ENCODE assay signal across 8 cellular contexts in genomic region chr9:120742951-120743416, GRCh38. TPM values are rescaled to one million over a fixed set of nuclear protein-coding genes. Genes with fewer than 3 reads are reported as not detected.
DNase-seq lines count a peak whose midpoint lies in the region; ATAC-seq and TF ChIP-seq lines count a peak whose summit lies in the region.

No MANE protein-coding gene starts in this region.

- no peak overlapping the region for H2BK120ac ChIP-seq in trophoblast cell (ENCODE audit: insufficient read depth, low read length, poor library complexity)

- no CpG with 5 or more reads among the region's 6 CpGs for WGBS in trophoblast cell (ENCODE audit: extremely low coverage, insufficient coverage, insufficient read length)

- intact Hi-C loops in Panc1 (cut with micrococcal nuclease; ENCODE audit: unreplicated experiment), result no loop called here

- no peak overlapping the region for H3K9ac ChIP-seq in trophoblast cell (ENCODE audit: low read length)

- H3K18ac ChIP-seq in trophoblast cell (ENCODE audit: low read length), result no peak overlapping the region

- H3K27ac ChIP-seq in Panc1 (ENCODE audit: low read length) (no peak overlapping the region), trophoblast cell (ENCODE audit: low read depth, low read length) (no peak overlapping the region)

- peak; percentile 77 for TF ChIP-seq CTCF in Panc1 (IDR thresholded peaks at IDR 0.05)
- peak; percentile 90 for TF ChIP-seq CTCF in epithelial cell of proximal tubule (conservative IDR thresholded peaks at IDR 0.05; ENCODE audit: low read depth, low read length)

- no peaks in the 10 kb centered on the region for H3K79me1 ChIP-seq in trophoblast cell (ENCODE audit: low read length)

- no TSS peak for BruUV-seq in Panc1 (replicated peaks; lab: Mats Ljungman, UMichigan)

- H3K4me3 ChIP-seq in HAP-1, result no peak overlapping the region
- no peak overlapping the region for H3K4me3 ChIP-seq in Panc1 (ENCODE audit: low read depth in 2 of 2, low read length in 2 of 2)
- H3K4me3 ChIP-seq in epithelial cell of proximal tubule (ENCODE audit: low read depth, low read length), result no peak overlapping the region
- no peak overlapping the region for H3K4me3 ChIP-seq in trophoblast cell (ENCODE audit: low read depth, low read length)

- H4K12ac ChIP-seq in trophoblast cell (ENCODE audit: low read depth, low read length), result no peak overlapping the region

- H3K9me3 ChIP-seq in HAP-1 (no peaks in the 10 kb centered on the region), Panc1 (ENCODE audit: control insufficient read depth, insufficient read depth, low read depth, low read length) (no peaks in the 10 kb centered on the region), trophoblast cell (ENCODE audit: insufficient read depth, low read depth, low read length) (no peaks in the 10 kb centered on the region)

- POLR2A ChIA-PET in Panc1 (lab: Charles Lee), result interaction anchor here (0.7 kb wide), 1 partner anchor 227 kb away, joined by 3 read pairs; no protein-coding TSS in a partner anchor

- H3K36me3 ChIP-seq in HAP-1 (replicated peaks) (no peaks in the 10 kb centered on the region), Panc1 (ENCODE audit: control insufficient read depth, insufficient read depth, low read length) (no peaks in the 10 kb centered on the region), trophoblast cell (ENCODE audit: control insufficient read depth in 1 of 2, insufficient read depth in 2 of 2, low read length in 2 of 2) (no peaks in the 10 kb centered on the region)

- H3K4me1 ChIP-seq in HAP-1, result no peaks in the 10 kb centered on the region
- H3K4me1 ChIP-seq in Panc1 (ENCODE audit: control insufficient read depth, insufficient read depth, low read length), result no peaks in the 10 kb centered on the region
- no peaks in the 10 kb centered on the region for H3K4me1 ChIP-seq in trophoblast cell (ENCODE audit: control insufficient read depth in 1 of 2, insufficient read depth in 2 of 2, low read length in 2 of 2)

- H3K14ac ChIP-seq in trophoblast cell (ENCODE audit: low read length), result no peak overlapping the region

- peak; percentile 45 for DNase-seq in NCI-H1436 (lab: John Stamatoyannopoulos, UW)
- DNase-seq in NCI-H1436 treated with DMSO at 0.1 percent for 48 hours (lab: John Stamatoyannopoulos, UW), result no peak
- peak; percentile 35 to 65 for DNase-seq in HAP-1 (ENCODE audit: low spot score in 2 of 2)
- DNase-seq in Panc1 (ENCODE audit: low read depth, low spot score), result peak; percentile 17
- DNase-seq in epithelial cell of proximal tubule (ENCODE audit: low read depth), result no peak
- DNase-seq in trophoblast cell, result peak; percentile 4 to 61
- DNase-seq in NCI-H187 (lab: John Stamatoyannopoulos, UW), result no peak

- no peak overlapping the region for H2BK12ac ChIP-seq in trophoblast cell (ENCODE audit: low read length)

- no peaks in the 10 kb centered on the region for H3K79me2 ChIP-seq in trophoblast cell (ENCODE audit: control insufficient read depth, insufficient read depth, low read length, poor library complexity)

- H2AFZ ChIP-seq in trophoblast cell (ENCODE audit: insufficient read depth, low read length, poor library complexity), result no peak overlapping the region

- no peak overlapping the region for H3K4me2 ChIP-seq in trophoblast cell (ENCODE audit: low read length)

- no peak overlapping the region for H4K8ac ChIP-seq in trophoblast cell (ENCODE audit: low read depth, low read length)

- in situ Hi-C loops in HAP-1 (cut with MboI; ENCODE audit: low sequenced_read_pairs), result loop anchor here (25.0 kb wide), 1 partner anchor 644 kb away; no protein-coding TSS in a partner anchor
- in situ Hi-C loops in Panc1 (cut with HindIII; ENCODE audit: low pct_unique_long_range_greater_than_20kb, low sequenced_read_pairs), result no loop called here

- no peak overlapping the region for H2BK5ac ChIP-seq in trophoblast cell (ENCODE audit: low read depth, low read length, poor library complexity)

- no peak overlapping the region for H3K4ac ChIP-seq in trophoblast cell (ENCODE audit: low read depth, low read length)

- H3K27me3 ChIP-seq in HAP-1 (ENCODE audit: low read depth) (no peaks in the 10 kb centered on the region), Panc1 (ENCODE audit: control insufficient read depth, insufficient read depth, low read length) (no peaks in the 10 kb centered on the region), trophoblast cell (ENCODE audit: insufficient read depth, low read length) (no peaks in the 10 kb centered on the region)

- CTCF ChIA-PET in Panc1 (lab: Charles Lee), result no interaction called here

- ATAC-seq in Panc1, result peak; percentile 88
- no peak for ATAC-seq in HG03097 (IDR thresholded peaks at IDR 0.05; ENCODE audit: low FRiP score, unreplicated experiment)

- H4K91ac ChIP-seq in trophoblast cell (ENCODE audit: low read depth, low read length), result no peak overlapping the region

- H3K23ac ChIP-seq in trophoblast cell (ENCODE audit: low read length), result no peak overlapping the region

- no peak overlapping the region for H2AK5ac ChIP-seq in trophoblast cell (ENCODE audit: low read length)

RNA-seq across cellular contexts. Expression of gene MEGF9, which starts 28.7 kb away (rescaled TPM):
- total RNA-seq in Panc1 (2021; ENCODE audit: unreplicated experiment), result 6.3 TPM
- 3.2 TPM for polyA plus RNA-seq in Panc1 (2012; ENCODE audit: insufficient read length)
- total RNA-seq in epithelial cell of proximal tubule, result 9.9 and 11.1 TPM in 2 replicates
- 3.9 and 4.1 TPM in 2 replicates for polyA plus RNA-seq in trophoblast cell (2013)

RNA-seq across cellular contexts. Expression of gene FBXW2, which starts 50.2 kb away (rescaled TPM):
- total RNA-seq in Panc1 (2021; ENCODE audit: unreplicated experiment), result 46.0 TPM
- polyA plus RNA-seq in Panc1 (2012; ENCODE audit: insufficient read length), result 19.6 TPM
- total RNA-seq in epithelial cell of proximal tubule, result 24.0 and 28.1 TPM in 2 replicates
- 25.9 and 26.1 TPM in 2 replicates for polyA plus RNA-seq in trophoblast cell (2013)

Comparison
In these comparisons a context has a peak if more than half of its experiments do, and no peak if none do; other contexts are left out.
1. DNase-seq: peak in NCI-H1436 (single experiment), HAP-1 (2 of 2), Panc1 (single experiment) and trophoblast cell (2 of 2); none in NCI-H1436 treated with DMSO at 0.1 percent for 48 hours (single experiment), epithelial cell of proximal tubule (single experiment) and NCI-H187 (0 of 2).